ENCODE assay signal across 34 cellular contexts in genomic region chr9:72583370-72583769, GRCh38.
DNase-seq lines count a peak whose midpoint lies in the region; ATAC-seq and TF ChIP-seq lines count a peak whose summit lies in the region.
"Had no signal": no experiment of that assay in that cellular context is flagged by ENCODE, and none has a peak within 500 bp of the region (broad histone marks: within the 10 kb centered on the region; RNA-seq: fewer than 3 reads in every experiment).

No MANE protein-coding gene starts in this region.

- DNase-seq in activated T-cell treated with anti-CD3 and anti-CD28 coated beads, Interleukin-2, amount 50 U/mL, for 72 hours, result no peak
- DNase-seq in activated T-cell treated with anti-CD3 and anti-CD28 coated beads, Interleukin-2, amount 50 U/mL, for 4 hours, result no peak
- DNase-seq in fibroblast of gingiva (ENCODE audit: low read depth) (peak; percentile 47), type B pancreatic cell (ENCODE audit: extremely low spot score, unreplicated experiment) (no peak), AG08395 (ENCODE audit: low spot score) (no peak), colonic mucosa (no peak), NCI-H146 treated with DMSO at 0.1 percent for 48 hours (lab: John Stamatoyannopoulos, UW; ENCODE audit: unreplicated experiment) (no peak)
- DNase-seq: activated CD4-positive, CD25-positive, alpha-beta regulatory T cell treated with anti-CD3 and anti-CD28 coated beads, Interleukin-2, amount 50 U/mL, for 72 hours; activated CD8-positive, alpha-beta T cell treated with anti-CD3 and anti-CD28 coated beads for 36 hours; activated gamma-delta T cell; AML-193; CD8-positive, alpha-beta memory T cell; DMS53; effector CD8-positive, alpha-beta T cell; erythroblast; gastrocnemius medialis; KBM-7; left cardiac atrium; MG63; NCI-H1417; NCI-H2081 treated with DMSO at 0.1 percent for 48 hours; NCI-H774; RPMI8226; stimulated activated CD4-positive, alpha-beta T cell treated with anti-CD3 and anti-CD28 coated beads, Interleukin-12 subunit alpha, Interleukin-12 subunit beta, amount 100 ng/mL, for 4 hours; stimulated activated CD4-positive, alpha-beta T cell treated with anti-CD3 and anti-CD28 coated beads, Interleukin-4, amount 100 ng/mL, for 1 hour; substantia nigra; T-helper 1 cell had no signal

- intact Hi-C loops in colonic mucosa (cut with DNase I), result no loop called here

- no peaks in the 10 kb centered on the region for H3K27me3 ChIP-seq in colonic mucosa
- H3K27me3 ChIP-seq: gastrocnemius medialis, MG63, neural progenitor cell, SJSA1 had no signal

- peaks cover 34% of the 10 kb centered on the region for H3K4me1 Mint-ChIP-seq in activated T-cell treated with anti-CD3 and anti-CD28 coated beads, Interleukin-2, amount 50 U/mL, for 72 hours (ENCODE audit: low read depth)
- H3K4me1 Mint-ChIP-seq in activated T-cell treated with anti-CD3 and anti-CD28 coated beads, Interleukin-2, amount 50 U/mL, for 4 hours (ENCODE audit: low read depth), result peaks cover 41% of the 10 kb centered on the region
- peaks cover 43% of the 10 kb centered on the region for H3K4me1 Mint-ChIP-seq in activated T-helper 17 cell treated with anti-CD3 and anti-CD28 coated beads, Interleukin-2, amount 50 U/mL, for 72 hours
- H3K4me1 Mint-ChIP-seq in type B pancreatic cell (ENCODE audit: unreplicated experiment), result peaks cover 19% of the 10 kb centered on the region
- H3K4me1 Mint-ChIP-seq: stimulated activated memory B cell treated with anti-CD40 and anti-IgM and Interleukin-4, amounts not matched to agents 10 μg/mL and 1 μg/mL and 100 μg/mL, for 72 hours had no signal

- H3K27ac Mint-ChIP-seq in activated T-cell treated with anti-CD3 and anti-CD28 coated beads, Interleukin-2, amount 50 U/mL, for 72 hours, result peak overlapping the region; percentile 24
- peak overlapping the region; percentile 87 for H3K27ac Mint-ChIP-seq in activated T-helper 17 cell treated with anti-CD3 and anti-CD28 coated beads, Interleukin-2, amount 50 U/mL, for 72 hours
- H3K27ac Mint-ChIP-seq in type B pancreatic cell, result peak overlapping the region; percentile 9
- H3K27ac Mint-ChIP-seq: activated CD8-positive, alpha-beta T cell treated with anti-CD3 and anti-CD28 coated beads for 36 hours; neural progenitor cell; stimulated activated memory B cell treated with anti-CD40 and anti-IgM and Interleukin-4, amounts not matched to agents 10 μg/mL and 1 μg/mL and 100 μg/mL, for 72 hours had no signal

- no peaks in the 10 kb centered on the region for H3K36me3 ChIP-seq in colonic mucosa
- H3K36me3 ChIP-seq: gastrocnemius medialis, MG63, neural progenitor cell, SJSA1 had no signal

- no peaks in the 10 kb centered on the region for H3K27me3 Mint-ChIP-seq in activated T-cell treated with anti-CD3 and anti-CD28 coated beads, Interleukin-2, amount 50 U/mL, for 72 hours (ENCODE audit: low read depth)
- H3K27me3 Mint-ChIP-seq in activated T-cell treated with anti-CD3 and anti-CD28 coated beads, Interleukin-2, amount 50 U/mL, for 4 hours (ENCODE audit: low read depth), result no peaks in the 10 kb centered on the region
- H3K27me3 Mint-ChIP-seq in activated T-helper 17 cell treated with anti-CD3 and anti-CD28 coated beads, Interleukin-2, amount 50 U/mL, for 72 hours, result no peaks in the 10 kb centered on the region
- no peaks in the 10 kb centered on the region for H3K27me3 Mint-ChIP-seq in type B pancreatic cell
- H3K27me3 Mint-ChIP-seq: activated CD8-positive, alpha-beta T cell treated with anti-CD3 and anti-CD28 coated beads for 36 hours had no signal

- ATAC-seq in activated T-cell treated with anti-CD3 and anti-CD28 coated beads, Interleukin-2, amount 50 U/mL, for 72 hours (replicated peaks in 1 of 2), result no peak
- ATAC-seq in activated T-cell treated with anti-CD3 and anti-CD28 coated beads, Interleukin-2, amount 50 U/mL, for 4 hours, result no peak
- no peak for ATAC-seq in activated T-helper 17 cell treated with anti-CD3 and anti-CD28 coated beads, Interleukin-2, amount 50 U/mL, for 72 hours (replicated peaks)
- ATAC-seq: activated CD8-positive, alpha-beta T cell treated with anti-CD3 and anti-CD28 coated beads for 36 hours; gastrocnemius medialis; left cardiac atrium; sciatic nerve; stimulated activated memory B cell treated with anti-CD40 and anti-IgM and Interleukin-4, amounts not matched to agents 10 μg/mL and 1 μg/mL and 100 μg/mL, for 72 hours had no signal

- no peak overlapping the region for H3K4me3 ChIP-seq in colonic mucosa
- H3K4me3 ChIP-seq: gastrocnemius medialis, MG63, neural progenitor cell, SJSA1 had no signal

- H3K4me3 Mint-ChIP-seq in activated T-cell treated with anti-CD3 and anti-CD28 coated beads, Interleukin-2, amount 50 U/mL, for 72 hours, result no peak overlapping the region
- H3K4me3 Mint-ChIP-seq in activated T-cell treated with anti-CD3 and anti-CD28 coated beads, Interleukin-2, amount 50 U/mL, for 4 hours, result no peak overlapping the region
- peak overlapping the region; percentile 56 for H3K4me3 Mint-ChIP-seq in activated T-helper 17 cell treated with anti-CD3 and anti-CD28 coated beads, Interleukin-2, amount 50 U/mL, for 72 hours
- H3K4me3 Mint-ChIP-seq in type B pancreatic cell, result no peak overlapping the region
- H3K4me3 Mint-ChIP-seq: activated CD8-positive, alpha-beta T cell treated with anti-CD3 and anti-CD28 coated beads for 36 hours; brain; CD8-positive, alpha-beta memory T cell; neural progenitor cell; stimulated activated memory B cell treated with anti-CD40 and anti-IgM and Interleukin-4, amounts not matched to agents 10 μg/mL and 1 μg/mL and 100 μg/mL, for 72 hours had no signal

- no peaks in the 10 kb centered on the region for H3K36me3 Mint-ChIP-seq in activated T-cell treated with anti-CD3 and anti-CD28 coated beads, Interleukin-2, amount 50 U/mL, for 72 hours (ENCODE audit: insufficient read depth in 2 of 2)
- no peaks in the 10 kb centered on the region for H3K36me3 Mint-ChIP-seq in activated T-cell treated with anti-CD3 and anti-CD28 coated beads, Interleukin-2, amount 50 U/mL, for 4 hours (ENCODE audit: insufficient read depth)
- H3K36me3 Mint-ChIP-seq in activated T-helper 17 cell treated with anti-CD3 and anti-CD28 coated beads, Interleukin-2, amount 50 U/mL, for 72 hours (ENCODE audit: low read depth), result peaks cover 5% of the 10 kb centered on the region
- no peaks in the 10 kb centered on the region for H3K36me3 Mint-ChIP-seq in type B pancreatic cell
- H3K36me3 Mint-ChIP-seq: brain; neural progenitor cell; stimulated activated memory B cell treated with anti-CD40 and anti-IgM and Interleukin-4, amounts not matched to agents 10 μg/mL and 1 μg/mL and 100 μg/mL, for 72 hours had no signal

- TF ChIP-seq CTCF in type B pancreatic cell (conservative IDR thresholded peaks at IDR 0.05), result no peak
- TF ChIP-seq CTCF in colonic mucosa (IDR thresholded peaks at IDR 0.05), result no peak

- H3K9me3 ChIP-seq in colonic mucosa, result no peaks in the 10 kb centered on the region
- H3K9me3 ChIP-seq: gastrocnemius medialis, MG63, SJSA1 had no signal

- H3K9me3 Mint-ChIP-seq in activated T-cell treated with anti-CD3 and anti-CD28 coated beads, Interleukin-2, amount 50 U/mL, for 72 hours, result peaks cover 0 to 2% of the 10 kb centered on the region in 2 donors
- H3K9me3 Mint-ChIP-seq in activated T-cell treated with anti-CD3 and anti-CD28 coated beads, Interleukin-2, amount 50 U/mL, for 4 hours, result no peaks in the 10 kb centered on the region
- peaks cover 5% of the 10 kb centered on the region for H3K9me3 Mint-ChIP-seq in activated T-helper 17 cell treated with anti-CD3 and anti-CD28 coated beads, Interleukin-2, amount 50 U/mL, for 72 hours
- no peaks in the 10 kb centered on the region for H3K9me3 Mint-ChIP-seq in type B pancreatic cell
- H3K9me3 Mint-ChIP-seq: activated CD8-positive, alpha-beta T cell treated with anti-CD3 and anti-CD28 coated beads for 36 hours; CD8-positive, alpha-beta memory T cell; stimulated activated memory B cell treated with anti-CD40 and anti-IgM and Interleukin-4, amounts not matched to agents 10 μg/mL and 1 μg/mL and 100 μg/mL, for 72 hours had no signal

- no peak overlapping the region for H3K9ac ChIP-seq in colonic mucosa (ENCODE audit: low read depth in 2 of 2, low read length in 2 of 2)
- H3K9ac ChIP-seq: neural progenitor cell had no signal

- H3K4me1 ChIP-seq in colonic mucosa, result peaks cover 3% of the 10 kb centered on the region
- H3K4me1 ChIP-seq: neural progenitor cell had no signal

- no peak overlapping the region for H3K27ac ChIP-seq in colonic mucosa
- H3K27ac ChIP-seq: 22Rv1, gastrocnemius medialis, neural progenitor cell, SJSA1 had no signal

Comparison
In these comparisons a context has a peak if more than half of its experiments do, and no peak if none do; other contexts are left out.
1. H3K27ac Mint-ChIP-seq: peak in every context shown above with its lines; median percentile 87 in activated T-helper 17 cell treated with anti-CD3 and anti-CD28 coated beads, Interleukin-2, amount 50 U/mL, for 72 hours; 24 in activated T-cell treated with anti-CD3 and anti-CD28 coated beads, Interleukin-2, amount 50 U/mL, for 72 hours; 9 in type B pancreatic cell.